ENCODE assay signal across 8 cellular contexts in the genomic region with DNA sequence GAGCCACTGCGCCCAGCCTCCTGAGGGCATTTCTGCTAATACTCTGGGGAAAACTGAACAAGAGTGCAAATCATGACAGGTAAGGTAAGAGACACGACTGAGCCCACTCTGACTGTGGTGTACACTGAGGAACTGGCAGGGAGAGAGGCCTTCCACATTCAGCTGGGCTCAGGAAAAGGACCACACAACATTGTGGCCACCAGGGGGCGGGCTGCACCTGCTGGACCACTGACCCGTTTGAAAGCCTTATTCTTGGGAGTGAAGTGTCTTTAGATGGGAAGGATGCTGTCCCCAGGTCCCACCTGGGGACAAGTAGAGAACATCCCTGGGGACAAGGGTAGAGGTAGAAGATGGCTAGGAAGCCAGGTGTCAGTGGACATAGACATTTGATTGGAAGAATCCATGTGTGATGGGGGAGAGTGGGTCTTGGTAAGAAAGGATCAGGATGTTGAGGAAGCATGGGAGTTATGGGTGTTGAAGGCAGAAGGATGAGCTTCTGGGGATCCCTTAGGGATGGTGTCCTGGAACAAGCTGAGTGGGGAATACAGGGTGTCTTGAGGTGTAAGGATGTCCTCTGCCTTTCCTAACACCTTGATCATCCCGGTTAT. TPM values are rescaled to one million over a fixed set of nuclear protein-coding genes. Genes with fewer than 3 reads are reported as not detected.
DNase-seq lines count a peak whose midpoint lies in the region; TF ChIP-seq lines count a peak whose summit lies in the region.

No MANE protein-coding gene starts in this region.

- H3K4me2 ChIP-seq in Karpas-422 (ENCODE audit: low read depth, low read length, poor library complexity, severe bottlenecking): no peak overlapping the region

- H3K27ac Mint-ChIP-seq in activated naive CD4-positive, alpha-beta T cell treated with anti-CD3 and anti-CD28 coated beads, Interleukin-2, amount 50 U/mL, for 24 hours: peak overlapping the region; percentile 53
- no peak overlapping the region for H3K27ac Mint-ChIP-seq in progenitor cell of endocrine pancreas

- intact Hi-C loops in head of caudate nucleus (cut with DNase I): loop anchor here (5.0 kb wide), 1 partner anchor 112 kb away; no protein-coding TSS in a partner anchor
- intact Hi-C loops in uterus (cut with DNase I; ENCODE audit: low total_unique reads): loop anchor here (10.0 kb wide), 1 partner anchor 149 kb away; no protein-coding TSS in a partner anchor

- no peaks in the 10 kb centered on the region for H3K36me3 ChIP-seq in Karpas-422 (ENCODE audit: insufficient read depth, low read length)
- no peaks in the 10 kb centered on the region for H3K36me3 ChIP-seq in uterus

- no peaks in the 10 kb centered on the region for H3K36me3 Mint-ChIP-seq in activated naive CD4-positive, alpha-beta T cell treated with anti-CD3 and anti-CD28 coated beads, Interleukin-2, amount 50 U/mL, for 24 hours
- H3K36me3 Mint-ChIP-seq in progenitor cell of endocrine pancreas (ENCODE audit: insufficient read depth): peaks cover 5% of the 10 kb centered on the region

- peaks cover 7% of the 10 kb centered on the region for H3K4me1 Mint-ChIP-seq in activated naive CD4-positive, alpha-beta T cell treated with anti-CD3 and anti-CD28 coated beads, Interleukin-2, amount 50 U/mL, for 24 hours
- no peaks in the 10 kb centered on the region for H3K4me1 Mint-ChIP-seq in progenitor cell of endocrine pancreas (ENCODE audit: low read depth)

- H3K9me3 ChIP-seq in Karpas-422 (ENCODE audit: low read length) (no peaks in the 10 kb centered on the region), uterus (no peaks in the 10 kb centered on the region)

- H3K9ac ChIP-seq in Karpas-422 (ENCODE audit: low read length): no peak overlapping the region

- no peak overlapping the region for H3K4me3 Mint-ChIP-seq in activated naive CD4-positive, alpha-beta T cell treated with anti-CD3 and anti-CD28 coated beads, Interleukin-2, amount 50 U/mL, for 24 hours
- H3K4me3 Mint-ChIP-seq in progenitor cell of endocrine pancreas (ENCODE audit: low read depth): no peak overlapping the region

- no peak for TF ChIP-seq POLR2A in uterus (IDR thresholded peaks at IDR 0.05)

- H3K4me3 ChIP-seq in Karpas-422 (ENCODE audit: low read length) (no peak overlapping the region), uterus (no peak overlapping the region)

- H4K20me1 ChIP-seq in Karpas-422 (ENCODE audit: insufficient read depth, low read depth, low read length): no peaks in the 10 kb centered on the region

- no peaks in the 10 kb centered on the region for H3K27me3 Mint-ChIP-seq in activated naive CD4-positive, alpha-beta T cell treated with anti-CD3 and anti-CD28 coated beads, Interleukin-2, amount 50 U/mL, for 24 hours
- H3K27me3 Mint-ChIP-seq in progenitor cell of endocrine pancreas: peaks cover 11% of the 10 kb centered on the region

- no peak overlapping the region for H3K27ac ChIP-seq in Karpas-422 (ENCODE audit: low read length)
- no peak overlapping the region for H3K27ac ChIP-seq in uterus

- H3K9me3 Mint-ChIP-seq in activated naive CD4-positive, alpha-beta T cell treated with anti-CD3 and anti-CD28 coated beads, Interleukin-2, amount 50 U/mL, for 24 hours: no peaks in the 10 kb centered on the region
- no peaks in the 10 kb centered on the region for H3K9me3 Mint-ChIP-seq in progenitor cell of endocrine pancreas (ENCODE audit: low read depth)

- peak; percentile 33 to 72 (median 50) for DNase-seq in NCI-H1417 (lab: John Stamatoyannopoulos, UW)
- DNase-seq in NCI-H1417 treated with DMSO at 0.1 percent for 48 hours (lab: John Stamatoyannopoulos, UW): no peak
- DNase-seq in Karpas-422: peak; percentile 84
- DNase-seq in SKM-1 treated with dmso at 0.1 percent for 144 hours (lab: John Stamatoyannopoulos, UW; ENCODE audit: unreplicated experiment): peak; percentile 67
- DNase-seq in head of caudate nucleus: peak; percentile 58 to 93 (median 86)
- peak; percentile 81 for DNase-seq in progenitor cell of endocrine pancreas (ENCODE audit: low spot score, unreplicated experiment)
- peak; percentile 86 to 87 for DNase-seq in uterus

- no peak overlapping the region for H2AFZ ChIP-seq in Karpas-422 (ENCODE audit: low read length)

- H3K4me1 ChIP-seq in Karpas-422 (ENCODE audit: low read length) (no peaks in the 10 kb centered on the region), uterus (peaks cover 7% of the 10 kb centered on the region in 2 donors)

- no peaks in the 10 kb centered on the region for H3K27me3 ChIP-seq in Karpas-422 (ENCODE audit: low read length)
- H3K27me3 ChIP-seq in uterus: no peaks in the 10 kb centered on the region

- no peaks in the 10 kb centered on the region for H3K79me2 ChIP-seq in Karpas-422 (ENCODE audit: low read length)

- TF ChIP-seq CTCF in progenitor cell of endocrine pancreas (IDR thresholded peaks at IDR 0.05; ENCODE audit: unreplicated experiment) (peak; percentile 95), uterus (IDR thresholded peaks at IDR 0.05) (peak; percentile 89 to 98 (median 92))

- H3K9me2 ChIP-seq in Karpas-422 (replicated peaks; ENCODE audit: insufficient read depth, low read length): no peaks in the 10 kb centered on the region

RNA-seq across cellular contexts. Expression of gene CTDSPL, which starts 6.2 kb away (rescaled TPM):
- total RNA-seq in Karpas-422 (2014; rRNA removed; shearing (Covaris generic); ENCODE audit: low replicate concordance): not detected in 2 replicates
- 53.3 and 55.3 TPM in 2 replicates for total RNA-seq in progenitor cell of endocrine pancreas
- 10 to 100 TPM in 3 of 4 donors, 1 to 10 TPM in 1; 6.4 to 55.9 (median 28.7) TPM for total RNA-seq in uterus
